Comparison of ENCODE assay signal across 9 cellular contexts in the genomic region with DNA sequence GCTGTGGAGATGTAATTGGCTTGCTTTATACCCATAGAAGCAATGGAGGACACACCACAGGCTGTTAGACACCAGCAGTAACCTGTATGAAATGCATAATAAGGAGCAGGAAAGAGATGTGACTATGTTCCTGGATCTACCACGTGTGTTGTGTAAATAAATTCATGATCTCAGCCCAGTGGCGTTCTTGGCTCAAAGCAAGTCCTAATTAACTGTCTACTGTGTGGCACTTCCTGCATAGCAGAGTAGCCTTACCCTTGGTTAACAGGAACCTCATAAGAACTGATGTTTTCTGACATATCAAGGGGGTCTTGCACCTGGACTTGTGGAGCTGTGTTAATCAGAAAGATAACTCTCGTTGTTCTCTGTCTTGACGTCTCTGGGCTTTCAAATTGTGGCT. TPM values are rescaled to one million over a fixed set of nuclear protein-coding genes. Genes with fewer than 3 reads are reported as not detected.
DNase-seq lines count a peak whose midpoint lies in the region; ATAC-seq and TF ChIP-seq lines count a peak whose summit lies in the region.
"Had no signal": no experiment of that assay in that cellular context is flagged by ENCODE, and none has a peak within 500 bp of the region (broad histone marks: within the 10 kb centered on the region; RNA-seq: fewer than 3 reads in every experiment).

No MANE protein-coding gene starts in this region.

- no peak for TF ChIP-seq CTCF in lower leg skin (IDR thresholded peaks at IDR 0.05)

- WGBS in lower leg skin, 2 donors, result 41 to 52% methylated on average over 4 of the region's 4 CpGs

- intact Hi-C loops in lower leg skin (cut with DNase I; ENCODE audit: low total_unique reads), result no loop called here

- H3K4me3 ChIP-seq in lower leg skin (ENCODE audit: low read depth, poor library complexity, severe bottlenecking), result no peak overlapping the region

- no peak for TF ChIP-seq POLR2A in lower leg skin (IDR thresholded peaks at IDR 0.05)

- peak; percentile 79 for DNase-seq in AG20443 (ENCODE audit: low spot score)
- peak; percentile 91 for DNase-seq in NCI-H146 (lab: John Stamatoyannopoulos, UW)
- peak; percentile 87 for DNase-seq in astrocyte of the hippocampus (ENCODE audit: low read depth, low spot score)
- DNase-seq in left kidney (ENCODE audit: low read depth, low spot score), result peak; percentile 21
- no peak for DNase-seq in GM03348 (ENCODE audit: low spot score)
- DNase-seq in lower leg skin (ENCODE audit: low spot score in 2 of 2), result no peak

- ATAC-seq in GM19467 (IDR thresholded peaks at IDR 0.05; ENCODE audit: unreplicated experiment) (no peak), GM18502 (IDR thresholded peaks at IDR 0.05; ENCODE audit: poor library complexity, unreplicated experiment) (no peak)

RNA-seq across cellular contexts. Expression of a gene that starts 25.7 kb away (rescaled TPM):
- 10 to 100 TPM in 1 of 4 donors, 1 to 10 TPM in 2, under 1 TPM in 1; 0.34 to 10.3 (median 5.6) TPM for total RNA-seq in lower leg skin
- total RNA-seq: T-helper 1 cell treated with Interleukin-12 subunit alpha and Interleukin-12 subunit beta and Interleukin-4 antibody, amounts not matched to agents 30 ng/mL and 1 ng/mL, for 36 hours had no signal

RNA-seq across cellular contexts. Expression of a gene that starts 46.3 kb away (rescaled TPM):
- 1 to 10 TPM in 1 of 4 donors, under 1 TPM in 3; 0.23 to 1.1 (median 0.49) TPM for total RNA-seq in lower leg skin
- total RNA-seq: T-helper 1 cell treated with Interleukin-12 subunit alpha and Interleukin-12 subunit beta and Interleukin-4 antibody, amounts not matched to agents 30 ng/mL and 1 ng/mL, for 36 hours had no signal

Comparison
In these comparisons a context has a peak if more than half of its experiments do, and no peak if none do; other contexts are left out.
1. DNase-seq: peak in AG20443 (single experiment), NCI-H146 (single experiment), astrocyte of the hippocampus (single experiment) and left kidney (single experiment); none in GM03348 (single experiment) and lower leg skin (0 of 2).